1 cellular context compared by ENCODE assay signal in genomic region chr7:100079024-100079560, GRCh38.
TF ChIP-seq lines count a peak whose summit lies in the region.

No MANE protein-coding gene starts in this region.

TF ChIP-seq in GM12878, 131 proteins besides CTCF, POLR2A, EP300 and RAD21:
- TF ChIP-seq POLR2AphosphoS5 (IDR thresholded peaks at IDR 0.05; ENCODE audit: low read length) = 0 out of 2 replicates have a peak, but pooled peaks have one; percentile 32
- no peak for TF ChIP-seq BRCA1 (IDR thresholded peaks at IDR 0.05; ENCODE audit: low read depth, low read length)
- TF ChIP-seq SUPT20H (IDR thresholded peaks at IDR 0.05; ENCODE audit: borderline replicate concordance, control insufficient read depth, low read depth, low read length) = no peak
